Comparison of ENCODE assay signal across 1 cellular context in genomic region chr1:167746013-167746672, GRCh38.
TF ChIP-seq lines count a peak whose summit lies in the region.

No MANE protein-coding gene starts in this region.

TF ChIP-seq in K562, 482 proteins besides CTCF, POLR2A, EP300 and RAD21:
- peak; percentile 19 for TF ChIP-seq POLR2B (IDR thresholded peaks at IDR 0.05; ENCODE audit: low read depth, partially characterized antibody)
- no peak for TF ChIP-seq ZNF75A (CRISPR knock-in tag; IDR thresholded peaks at IDR 0.05)
- no peak for TF ChIP-seq ZC3H4 (CRISPR knock-in tag; IDR thresholded peaks at IDR 0.05; ENCODE audit: borderline replicate concordance)
- no peak for TF ChIP-seq NR4A1 (CRISPR knock-in tag; IDR thresholded peaks at IDR 0.05)
- peak; percentile 74; the same call in 1 of the 2 replicates for TF ChIP-seq NR4A1 (tag; IDR thresholded peaks at IDR 0.05)
- TF ChIP-seq SIN3A (IDR thresholded peaks at IDR 0.05; ENCODE audit: borderline replicate concordance in 2 of 2, control insufficient read depth in 1 of 2, low read depth in 2 of 2, low read length in 2 of 2): no peak
- TF ChIP-seq NFIX (CRISPR knock-in tag; IDR thresholded peaks at IDR 0.05; ENCODE audit: low read depth): no peak
- TF ChIP-seq ZNF398 (CRISPR knock-in tag; IDR thresholded peaks at IDR 0.05): no peak
- TF ChIP-seq EHMT2 (IDR thresholded peaks at IDR 0.05): peak; percentile 66; the same call in 1 of the 2 replicates
- TF ChIP-seq GTF2A2 (tag; IDR thresholded peaks at IDR 0.05): no peak
- no peak for TF ChIP-seq ZNF12 (CRISPR knock-in tag; IDR thresholded peaks at IDR 0.05)
- no peak for TF ChIP-seq ZNF77 (CRISPR knock-in tag; IDR thresholded peaks at IDR 0.05)
- TF ChIP-seq DEAF1 (CRISPR knock-in tag; IDR thresholded peaks at IDR 0.05): no peak
- TF ChIP-seq PHF8 (IDR thresholded peaks at IDR 0.05; ENCODE audit: borderline replicate concordance, low read length): no peak
- TF ChIP-seq ATF7 (IDR thresholded peaks at IDR 0.05): 0 out of 2 replicates have a peak, but pooled peaks have one; percentile 19
- TF ChIP-seq FUS (optimal IDR thresholded peaks at IDR 0.05; ENCODE audit: low read depth, low read length): no peak
- TF ChIP-seq PHF20 (IDR thresholded peaks at IDR 0.05; ENCODE audit: partially characterized antibody): no peak
- TF ChIP-seq SMAD4 (CRISPR knock-in tag; conservative IDR thresholded peaks at IDR 0.05): no peak; the same call in 1 of the 2 replicates
- TF ChIP-seq NR2C1 (IDR thresholded peaks at IDR 0.05): no peak
- TF ChIP-seq NR2C1 (tag; IDR thresholded peaks at IDR 0.05): no peak
- TF ChIP-seq ZNF766 (CRISPR knock-in tag; conservative IDR thresholded peaks at IDR 0.05): 0 out of 2 replicates have a peak, but pooled peaks have one; percentile 13
- TF ChIP-seq, protein P1, sequence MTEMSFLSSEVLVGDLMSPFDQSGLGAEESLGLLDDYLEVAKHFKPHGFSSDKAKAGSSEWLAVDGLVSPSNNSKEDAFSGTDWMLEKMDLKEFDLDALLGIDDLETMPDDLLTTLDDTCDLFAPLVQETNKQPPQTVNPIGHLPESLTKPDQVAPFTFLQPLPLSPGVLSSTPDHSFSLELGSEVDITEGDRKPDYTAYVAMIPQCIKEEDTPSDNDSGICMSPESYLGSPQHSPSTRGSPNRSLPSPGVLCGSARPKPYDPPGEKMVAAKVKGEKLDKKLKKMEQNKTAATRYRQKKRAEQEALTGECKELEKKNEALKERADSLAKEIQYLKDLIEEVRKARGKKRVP (CRISPR knock-in tag; IDR thresholded peaks at IDR 0.05): no peak
- 0 out of 2 replicates have a peak, but pooled peaks have one; percentile 70 for TF ChIP-seq ZNF592 (IDR thresholded peaks at IDR 0.05)
- TF ChIP-seq MTA3 (IDR thresholded peaks at IDR 0.05; ENCODE audit: borderline replicate concordance): peak; percentile 62; the same call in 1 of the 2 replicates
- 0 out of 2 replicates have a peak, but pooled peaks have one; percentile 22 for TF ChIP-seq SUPT5H (IDR thresholded peaks at IDR 0.05)
- TF ChIP-seq, protein P2, sequence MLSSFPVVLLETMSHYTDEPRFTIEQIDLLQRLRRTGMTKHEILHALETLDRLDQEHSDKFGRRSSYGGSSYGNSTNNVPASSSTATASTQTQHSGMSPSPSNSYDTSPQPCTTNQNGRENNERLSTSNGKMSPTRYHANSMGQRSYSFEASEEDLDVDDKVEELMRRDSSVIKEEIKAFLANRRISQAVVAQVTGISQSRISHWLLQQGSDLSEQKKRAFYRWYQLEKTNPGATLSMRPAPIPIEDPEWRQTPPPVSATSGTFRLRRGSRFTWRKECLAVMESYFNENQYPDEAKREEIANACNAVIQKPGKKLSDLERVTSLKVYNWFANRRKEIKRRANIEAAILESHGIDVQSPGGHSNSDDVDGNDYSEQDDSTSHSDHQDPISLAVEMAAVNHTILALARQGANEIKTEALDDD (IDR thresholded peaks at IDR 0.05): no peak
- TF ChIP-seq, protein P3, sequence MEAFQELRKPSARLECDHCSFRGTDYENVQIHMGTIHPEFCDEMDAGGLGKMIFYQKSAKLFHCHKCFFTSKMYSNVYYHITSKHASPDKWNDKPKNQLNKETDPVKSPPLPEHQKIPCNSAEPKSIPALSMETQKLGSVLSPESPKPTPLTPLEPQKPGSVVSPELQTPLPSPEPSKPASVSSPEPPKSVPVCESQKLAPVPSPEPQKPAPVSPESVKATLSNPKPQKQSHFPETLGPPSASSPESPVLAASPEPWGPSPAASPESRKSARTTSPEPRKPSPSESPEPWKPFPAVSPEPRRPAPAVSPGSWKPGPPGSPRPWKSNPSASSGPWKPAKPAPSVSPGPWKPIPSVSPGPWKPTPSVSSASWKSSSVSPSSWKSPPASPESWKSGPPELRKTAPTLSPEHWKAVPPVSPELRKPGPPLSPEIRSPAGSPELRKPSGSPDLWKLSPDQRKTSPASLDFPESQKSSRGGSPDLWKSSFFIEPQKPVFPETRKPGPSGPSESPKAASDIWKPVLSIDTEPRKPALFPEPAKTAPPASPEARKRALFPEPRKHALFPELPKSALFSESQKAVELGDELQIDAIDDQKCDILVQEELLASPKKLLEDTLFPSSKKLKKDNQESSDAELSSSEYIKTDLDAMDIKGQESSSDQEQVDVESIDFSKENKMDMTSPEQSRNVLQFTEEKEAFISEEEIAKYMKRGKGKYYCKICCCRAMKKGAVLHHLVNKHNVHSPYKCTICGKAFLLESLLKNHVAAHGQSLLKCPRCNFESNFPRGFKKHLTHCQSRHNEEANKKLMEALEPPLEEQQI (IDR thresholded peaks at IDR 0.05): no peak
- no peak for TF ChIP-seq NFYB (IDR thresholded peaks at IDR 0.05; ENCODE audit: extremely low read depth, insufficient read length)
- 0 out of 2 replicates have a peak, but pooled peaks have one; percentile 21 for TF ChIP-seq DPF2 (IDR thresholded peaks at IDR 0.05)
- TF ChIP-seq CHCHD3 (CRISPR knock-in tag; IDR thresholded peaks at IDR 0.05): no peak
- no peak for TF ChIP-seq POLR2AphosphoS5 (IDR thresholded peaks at IDR 0.05; ENCODE audit: control insufficient read depth, insufficient read depth, low read depth, low read length)
- 0 out of 2 replicates have a peak, but pooled peaks have one; percentile 23 for TF ChIP-seq ZKSCAN8 (CRISPR knock-in tag; IDR thresholded peaks at IDR 0.05)
- 0 out of 2 replicates have a peak, but pooled peaks have one; percentile 5 for TF ChIP-seq BHLHE40 (IDR thresholded peaks at IDR 0.05; ENCODE audit: low read length)
- no peak for TF ChIP-seq SRSF1 (IDR thresholded peaks at IDR 0.05; ENCODE audit: low read depth, low read length)
- no peak for TF ChIP-seq THRAP3 (IDR thresholded peaks at IDR 0.05; ENCODE audit: borderline replicate concordance)
- TF ChIP-seq NFRKB (IDR thresholded peaks at IDR 0.05; ENCODE audit: low read depth): no peak
- TF ChIP-seq NFE2 (IDR thresholded peaks at IDR 0.05; ENCODE audit: low read depth): no peak
- TF ChIP-seq, protein P4, sequence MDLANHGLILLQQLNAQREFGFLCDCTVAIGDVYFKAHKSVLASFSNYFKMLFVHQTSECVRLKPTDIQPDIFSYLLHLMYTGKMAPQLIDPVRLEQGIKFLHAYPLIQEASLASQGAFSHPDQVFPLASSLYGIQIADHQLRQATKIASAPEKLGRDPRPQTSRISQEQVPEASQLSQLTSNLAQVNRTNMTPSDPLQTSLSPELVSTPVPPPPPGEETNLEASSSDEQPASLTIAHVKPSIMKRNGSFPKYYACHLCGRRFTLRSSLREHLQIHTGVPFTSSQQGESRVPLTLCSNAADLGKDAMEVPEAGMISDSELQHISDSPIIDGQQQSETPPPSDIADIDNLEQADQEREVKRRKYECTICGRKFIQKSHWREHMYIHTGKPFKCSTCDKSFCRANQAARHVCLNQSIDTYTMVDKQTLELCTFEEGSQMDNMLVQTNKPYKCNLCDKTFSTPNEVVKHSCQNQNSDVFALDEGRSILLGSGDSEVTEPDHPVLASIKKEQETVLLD (IDR thresholded peaks at IDR 0.05): no peak
- peak; percentile 35; the same call in 1 of the 2 replicates for TF ChIP-seq ZNF316 (IDR thresholded peaks at IDR 0.05)
- 0 out of 2 replicates have a peak, but pooled peaks have one; percentile 13 for TF ChIP-seq SMARCA4 (IDR thresholded peaks at IDR 0.05)
- no peak for TF ChIP-seq CCNT2 (IDR thresholded peaks at IDR 0.05; ENCODE audit: borderline replicate concordance, extremely low read depth, insufficient read length, low read depth, low read length)
- TF ChIP-seq GABPB2 (CRISPR knock-in tag; conservative IDR thresholded peaks at IDR 0.05): no peak
